ENCODE assay signal across 8 cellular contexts in the genomic region with DNA sequence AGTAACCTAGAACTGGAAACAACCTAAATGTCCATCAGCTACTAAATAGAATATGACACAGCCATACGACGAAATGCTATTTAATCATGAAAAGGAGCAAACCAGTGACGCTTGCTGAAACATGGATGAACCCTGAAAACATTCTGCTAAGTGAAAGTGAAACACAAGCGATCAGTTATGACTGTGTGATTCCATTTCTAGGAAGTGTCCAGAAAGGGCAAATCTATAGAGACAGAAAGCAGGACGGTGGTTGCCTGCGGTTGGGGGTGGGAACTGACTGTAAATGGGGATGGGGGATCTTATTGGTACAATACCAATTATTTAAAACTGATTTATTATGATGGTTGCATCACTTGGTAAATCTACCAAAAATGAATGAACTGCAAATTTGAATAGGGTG.
DNase-seq lines count a peak whose midpoint lies in the region; ATAC-seq and TF ChIP-seq lines count a peak whose summit lies in the region.

No MANE protein-coding gene starts in this region.

- peaks cover 81% of the 10 kb centered on the region for H3K4me1 Mint-ChIP-seq in activated CD8-positive, alpha-beta T cell treated with anti-CD3 and anti-CD28 coated beads for 36 hours (ENCODE audit: low read depth)

- no peaks in the 10 kb centered on the region for H3K27me3 ChIP-seq in WERI-Rb-1 (ENCODE audit: insufficient read depth, low read depth, severe bottlenecking)

- POLR2A ChIA-PET in activated CD8-positive, alpha-beta T cell treated with anti-CD3 and anti-CD28 coated beads for 36 hours (lab: Charles Lee) = interaction anchor here (0.6 to 6.8 kb wide), 9 partner anchors 9 to 941 kb away, joined by 3 to 60 read pairs (median 4); no protein-coding TSS in a partner anchor
- POLR2A ChIA-PET in HEK293T (lab: Yijun Ruan, JAX) = no interaction called here

- H3K36me3 ChIP-seq in WERI-Rb-1 = no peaks in the 10 kb centered on the region

- peak overlapping the region; percentile 69 for H3K4me3 Mint-ChIP-seq in activated CD8-positive, alpha-beta T cell treated with anti-CD3 and anti-CD28 coated beads for 36 hours

- peaks cover 4% of the 10 kb centered on the region for H3K9me3 Mint-ChIP-seq in activated CD8-positive, alpha-beta T cell treated with anti-CD3 and anti-CD28 coated beads for 36 hours

- DNase-seq in activated CD8-positive, alpha-beta T cell treated with anti-CD3 and anti-CD28 coated beads for 36 hours = peak; percentile 83
- peak; percentile 50 to 51 for DNase-seq in stimulated activated CD8-positive, alpha-beta memory T cell treated with anti-CD3 and anti-CD28 coated beads, Interleukin-15, amount 100 ng/mL, for 48 hours (ENCODE audit: low read depth in 2 of 2)
- no peak for DNase-seq in occipital lobe (lab: John Stamatoyannopoulos, UW)
- no peak for DNase-seq in HEK293T (ENCODE audit: extremely low spot score)
- DNase-seq in WERI-Rb-1 = no peak
- DNase-seq in putamen (ENCODE audit: low spot score) = no peak

- H3K4me3 ChIP-seq in WERI-Rb-1 (ENCODE audit: low read depth, low read length) = no peak overlapping the region

- H3K27ac Mint-ChIP-seq in activated CD8-positive, alpha-beta T cell treated with anti-CD3 and anti-CD28 coated beads for 36 hours = peak overlapping the region; percentile 89

- H3K9me3 ChIP-seq in WERI-Rb-1 (ENCODE audit: severe bottlenecking) = no peaks in the 10 kb centered on the region

- intact Hi-C loops in activated CD8-positive, alpha-beta T cell treated with anti-CD3 and anti-CD28 coated beads for 36 hours (cut with micrococcal nuclease) = no loop called here

- CTCF ChIA-PET in activated CD8-positive, alpha-beta T cell treated with anti-CD3 and anti-CD28 coated beads for 36 hours (lab: Charles Lee) = interaction anchor here (1.3 to 1.4 kb wide), 4 partner anchors 12 to 141 kb away, joined by 3 to 4 read pairs (median 3); no protein-coding TSS in a partner anchor
- CTCF ChIA-PET in HEK293T (lab: Yijun Ruan, JAX) = no interaction called here

- H3K36me3 Mint-ChIP-seq in activated CD8-positive, alpha-beta T cell treated with anti-CD3 and anti-CD28 coated beads for 36 hours (ENCODE audit: low read depth) = peaks cover 28% of the 10 kb centered on the region

- no peaks in the 10 kb centered on the region for H3K27me3 Mint-ChIP-seq in activated CD8-positive, alpha-beta T cell treated with anti-CD3 and anti-CD28 coated beads for 36 hours

- peak; percentile 85 for ATAC-seq in GM19395 (IDR thresholded peaks at IDR 0.05; ENCODE audit: unreplicated experiment)
- ATAC-seq in HG03139 (IDR thresholded peaks at IDR 0.05; ENCODE audit: unreplicated experiment) = peak; percentile 53
- ATAC-seq in activated CD8-positive, alpha-beta T cell treated with anti-CD3 and anti-CD28 coated beads for 36 hours = peak; percentile 70

- no peak overlapping the region for H3K27ac ChIP-seq in WERI-Rb-1

- no peak for TF ChIP-seq CTCF in activated CD8-positive, alpha-beta T cell treated with anti-CD3 and anti-CD28 coated beads for 36 hours (IDR thresholded peaks at IDR 0.05)
- TF ChIP-seq CTCF in WERI-Rb-1 (IDR thresholded peaks at IDR 0.05; ENCODE audit: low read depth, low read length) = no peak

TF ChIP-seq in HEK293T, 16 proteins besides CTCF, POLR2A, EP300 and RAD21:
- no peak for TF ChIP-seq FOXA1 (IDR thresholded peaks at IDR 0.05)
- TF ChIP-seq NFRKB (IDR thresholded peaks at IDR 0.05) = no peak
- TF ChIP-seq ARNT (IDR thresholded peaks at IDR 0.05) = no peak
- no peak for TF ChIP-seq ELF4 (IDR thresholded peaks at IDR 0.05)
- TF ChIP-seq, protein P1, sequence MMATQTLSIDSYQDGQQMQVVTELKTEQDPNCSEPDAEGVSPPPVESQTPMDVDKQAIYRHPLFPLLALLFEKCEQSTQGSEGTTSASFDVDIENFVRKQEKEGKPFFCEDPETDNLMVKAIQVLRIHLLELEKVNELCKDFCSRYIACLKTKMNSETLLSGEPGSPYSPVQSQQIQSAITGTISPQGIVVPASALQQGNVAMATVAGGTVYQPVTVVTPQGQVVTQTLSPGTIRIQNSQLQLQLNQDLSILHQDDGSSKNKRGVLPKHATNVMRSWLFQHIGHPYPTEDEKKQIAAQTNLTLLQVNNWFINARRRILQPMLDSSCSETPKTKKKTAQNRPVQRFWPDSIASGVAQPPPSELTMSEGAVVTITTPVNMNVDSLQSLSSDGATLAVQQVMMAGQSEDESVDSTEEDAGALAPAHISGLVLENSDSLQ (IDR thresholded peaks at IDR 0.05) = no peak
- no peak for TF ChIP-seq LEF1 (IDR thresholded peaks at IDR 0.05; ENCODE audit: borderline replicate concordance)
- TF ChIP-seq FOXK2 (IDR thresholded peaks at IDR 0.05) = no peak
- no peak for TF ChIP-seq FOXM1 (IDR thresholded peaks at IDR 0.05; ENCODE audit: borderline replicate concordance)
TF ChIP-seq in HEK293T: peak in this region for 0.

Comparison
In these comparisons a context has a peak if more than half of its experiments do, and no peak if none do; other contexts are left out.
1. DNase-seq: peak in activated CD8-positive, alpha-beta T cell treated with anti-CD3 and anti-CD28 coated beads for 36 hours (single experiment) and stimulated activated CD8-positive, alpha-beta memory T cell treated with anti-CD3 and anti-CD28 coated beads, Interleukin-15, amount 100 ng/mL, for 48 hours (2 of 2); none in occipital lobe (single experiment), HEK293T (single experiment), WERI-Rb-1 (single experiment) and putamen (single experiment).
2. Peak in every context shown above with its lines, with median percentiles within 50 percentile points of each other: ATAC-seq.